Comparison of ENCODE assay signal across 36 cellular contexts in genomic region chr7:133916621-133917020, GRCh38.
"Had no signal": no experiment of that assay in that cellular context is flagged by ENCODE, and none has a peak within 500 bp of the region (broad histone marks: within the 10 kb centered on the region; RNA-seq: fewer than 3 reads in every experiment).

No MANE protein-coding gene starts in this region.

- H3K36me3 ChIP-seq: MG63 had no signal

- DNase-seq: Karpas-422, Kasumi-1, MG63, MM.1S, MV-4-11, NCI-H1048, NCI-H1092, NCI-H1092 treated with DMSO at 0.1 percent for 48 hours, NCI-H1105, NCI-H1105 treated with DMSO at 0.1 percent for 48 hours, NCI-H1417, NCI-H1417 treated with DMSO at 0.1 percent for 48 hours, NCI-H1436, NCI-H1436 treated with DMSO at 0.1 percent for 48 hours, NCI-H146, NCI-H1694, NCI-H1694 treated with DMSO at 0.1 percent for 48 hours, NCI-H187, NCI-H187 treated with DMSO at 0.1 percent for 48 hours, NCI-H1930, NCI-H2029, NCI-H2029 treated with DMSO at 0.1 percent for 48 hours, NCI-H2081, NCI-H2081 treated with DMSO at 0.1 percent for 48 hours, NCI-H2107, NCI-H2171, NCI-H2171 treated with DMSO at 0.1 percent for 48 hours, NCI-H2227 treated with DMSO at 0.1 percent for 48 hours, NCI-H226, NCI-H345, NCI-H446, NCI-H446 treated with DMSO at 0.1 percent for 48 hours, NCI-H510A, NCI-H510A treated with DMSO at 0.1 percent for 48 hours, NCI-H524, NCI-H524 treated with DMSO at 0.1 percent for 48 hours had no signal

- H3K9me3 ChIP-seq: MG63 had no signal

- H3K27me3 ChIP-seq: MG63 had no signal

- H3K4me3 ChIP-seq: MG63 had no signal
